1 cellular context compared by ENCODE assay signal in the genomic region with DNA sequence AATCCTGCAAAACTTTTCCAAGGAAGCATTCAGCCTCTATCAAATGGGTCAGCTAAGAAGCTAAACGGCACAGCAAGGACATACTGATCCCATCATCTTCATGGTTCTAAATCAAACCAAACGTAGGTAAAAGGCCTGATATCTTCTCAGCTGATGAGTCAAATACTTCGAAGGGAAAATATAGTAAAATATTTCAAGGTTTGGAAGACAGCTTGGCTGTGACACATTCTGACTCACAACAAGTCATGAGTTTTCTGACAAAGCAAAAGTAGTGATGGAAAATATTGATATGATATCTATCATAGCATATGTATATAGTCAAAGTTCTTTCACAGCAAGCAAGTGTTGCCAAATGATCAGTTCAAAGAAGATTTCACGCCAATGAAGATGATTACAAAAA.
A peak's percentile ranks its signal among the peaks of the same experiment; 100 is the strongest.
TF ChIP-seq lines count a peak whose summit lies in the region.

No MANE protein-coding gene starts in this region.

TF ChIP-seq in HCT116, 20 proteins besides CTCF, POLR2A, EP300 and RAD21 (continued from another document):
- TF ChIP-seq, protein P1, sequence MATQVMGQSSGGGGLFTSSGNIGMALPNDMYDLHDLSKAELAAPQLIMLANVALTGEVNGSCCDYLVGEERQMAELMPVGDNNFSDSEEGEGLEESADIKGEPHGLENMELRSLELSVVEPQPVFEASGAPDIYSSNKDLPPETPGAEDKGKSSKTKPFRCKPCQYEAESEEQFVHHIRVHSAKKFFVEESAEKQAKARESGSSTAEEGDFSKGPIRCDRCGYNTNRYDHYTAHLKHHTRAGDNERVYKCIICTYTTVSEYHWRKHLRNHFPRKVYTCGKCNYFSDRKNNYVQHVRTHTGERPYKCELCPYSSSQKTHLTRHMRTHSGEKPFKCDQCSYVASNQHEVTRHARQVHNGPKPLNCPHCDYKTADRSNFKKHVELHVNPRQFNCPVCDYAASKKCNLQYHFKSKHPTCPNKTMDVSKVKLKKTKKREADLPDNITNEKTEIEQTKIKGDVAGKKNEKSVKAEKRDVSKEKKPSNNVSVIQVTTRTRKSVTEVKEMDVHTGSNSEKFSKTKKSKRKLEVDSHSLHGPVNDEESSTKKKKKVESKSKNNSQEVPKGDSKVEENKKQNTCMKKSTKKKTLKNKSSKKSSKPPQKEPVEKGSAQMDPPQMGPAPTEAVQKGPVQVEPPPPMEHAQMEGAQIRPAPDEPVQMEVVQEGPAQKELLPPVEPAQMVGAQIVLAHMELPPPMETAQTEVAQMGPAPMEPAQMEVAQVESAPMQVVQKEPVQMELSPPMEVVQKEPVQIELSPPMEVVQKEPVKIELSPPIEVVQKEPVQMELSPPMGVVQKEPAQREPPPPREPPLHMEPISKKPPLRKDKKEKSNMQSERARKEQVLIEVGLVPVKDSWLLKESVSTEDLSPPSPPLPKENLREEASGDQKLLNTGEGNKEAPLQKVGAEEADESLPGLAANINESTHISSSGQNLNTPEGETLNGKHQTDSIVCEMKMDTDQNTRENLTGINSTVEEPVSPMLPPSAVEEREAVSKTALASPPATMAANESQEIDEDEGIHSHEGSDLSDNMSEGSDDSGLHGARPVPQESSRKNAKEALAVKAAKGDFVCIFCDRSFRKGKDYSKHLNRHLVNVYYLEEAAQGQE (IDR thresholded peaks at IDR 0.05; ENCODE audit: low read depth): no peak
- peak; percentile 41 for TF ChIP-seq SP1 (IDR thresholded peaks at IDR 0.05; ENCODE audit: low read depth)
- TF ChIP-seq CEBPB (IDR thresholded peaks at IDR 0.05; ENCODE audit: low read depth): no peak
- no peak for TF ChIP-seq CBX3 (IDR thresholded peaks at IDR 0.05; ENCODE audit: low read depth)
- peak; percentile 61 for TF ChIP-seq JUND (IDR thresholded peaks at IDR 0.05)
TF ChIP-seq in HCT116: peak in this region for 3.
